ENCODE assay signal across 8 cellular contexts in the genomic region with DNA sequence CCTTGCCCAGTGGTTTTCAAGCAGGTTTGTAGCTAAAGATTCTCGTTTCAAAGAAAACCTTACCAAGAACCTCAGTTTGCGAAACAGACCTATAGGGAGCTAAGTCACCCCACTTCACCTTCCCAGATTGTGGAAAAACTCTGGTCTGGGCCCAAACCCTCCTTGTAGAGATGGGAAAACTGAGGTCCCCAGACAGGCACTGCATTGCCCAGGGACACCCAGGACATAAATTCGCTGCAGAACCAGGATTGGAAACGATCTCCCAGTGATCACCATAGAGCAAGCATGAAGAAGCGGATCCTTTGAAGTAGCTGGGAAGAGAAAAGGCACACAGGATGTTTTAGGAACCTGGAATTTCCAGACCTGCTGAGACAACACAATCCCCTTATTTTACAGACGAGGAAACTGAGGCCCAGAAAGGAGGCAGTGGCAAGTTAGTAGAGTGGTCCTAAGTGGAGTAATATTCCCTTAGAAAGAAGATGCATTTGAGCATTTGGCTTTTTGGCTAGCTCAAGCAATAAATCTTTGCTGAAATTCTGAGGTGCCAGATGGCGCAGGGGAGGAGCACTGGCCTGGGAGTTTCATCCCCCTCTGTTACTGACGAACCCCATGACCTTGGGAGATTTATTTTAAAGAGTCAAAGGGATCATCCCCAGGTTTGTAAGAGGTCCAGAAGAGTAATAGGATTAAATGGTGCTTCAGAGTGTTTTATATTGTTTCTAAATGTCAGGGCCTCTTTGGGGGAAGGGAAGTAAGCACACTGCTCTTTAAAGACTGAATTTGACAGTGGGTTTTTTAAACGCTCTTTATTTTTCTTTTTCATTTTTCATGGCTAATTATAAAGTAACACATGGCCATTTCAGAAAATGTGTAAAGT.
DNase-seq lines count a peak whose midpoint lies in the region; ATAC-seq and TF ChIP-seq lines count a peak whose summit lies in the region.

No MANE protein-coding gene starts in this region.

- dilution Hi-C loops in mammary epithelial cell (cut with HindIII; ENCODE audit: low sequenced_read_pairs), result no loop called here

- CTCF ChIA-PET in BJ (lab: Yijun Ruan, JAX) (interaction anchor here (1.0 kb wide), 1 partner anchor 105 kb away, joined by 4 read pairs; no protein-coding TSS in a partner anchor), mammary epithelial cell (lab: Charles Lee; ENCODE audit: low non-redundant PET) (no interaction called here)
- CTCF ChIA-PET in activated naive CD4-positive, alpha-beta T cell treated with anti-CD3 and anti-CD28 coated beads, Interleukin-2, amount 10 ng/mL, durations not matched to agents 7 days and 5 days (lab: Charles Lee), result no interaction called here

- peaks cover 10% of the 10 kb centered on the region for H3K4me1 ChIP-seq in HUES64 (ENCODE audit: insufficient read depth, low read length)
- H3K4me1 ChIP-seq in mammary epithelial cell (ENCODE audit: insufficient read depth, low read length), result peaks cover 8% of the 10 kb centered on the region
- peaks cover 0 to 17% of the 10 kb centered on the region in 2 donors for H3K4me1 ChIP-seq in muscle layer of duodenum (ENCODE audit: control insufficient read depth in 1 of 2, insufficient read depth in 2 of 2, low read length in 2 of 2)

- H3K36me3 ChIP-seq in BJ (ENCODE audit: control insufficient read depth, insufficient read depth, low read length) (no peaks in the 10 kb centered on the region), HUES64 (ENCODE audit: insufficient read depth, low read length) (no peaks in the 10 kb centered on the region), mammary epithelial cell (ENCODE audit: insufficient read depth, low read length) (no peaks in the 10 kb centered on the region), muscle layer of duodenum (ENCODE audit: control insufficient read depth in 1 of 2, insufficient read depth in 2 of 2, low read length in 2 of 2) (no peaks in the 10 kb centered on the region)

- H3K4me1 Mint-ChIP-seq in activated naive CD4-positive, alpha-beta T cell treated with anti-CD3 and anti-CD28 coated beads, Interleukin-2, amount 10 ng/mL, durations not matched to agents 7 days and 5 days, result peaks cover 8% of the 10 kb centered on the region

- H3K4me2 ChIP-seq in mammary epithelial cell (ENCODE audit: insufficient read depth, low read depth, low read length), result peak overlapping the region; percentile 71

- POLR2A ChIA-PET in BJ (lab: Charles Lee), result no interaction called here

- H3K4me3 Mint-ChIP-seq in activated naive CD4-positive, alpha-beta T cell treated with anti-CD3 and anti-CD28 coated beads, Interleukin-2, amount 10 ng/mL, durations not matched to agents 7 days and 5 days, result no peak overlapping the region

- H3K27me3 Mint-ChIP-seq in activated naive CD4-positive, alpha-beta T cell treated with anti-CD3 and anti-CD28 coated beads, Interleukin-2, amount 10 ng/mL, durations not matched to agents 7 days and 5 days, result peaks cover 28% of the 10 kb centered on the region

- no peaks in the 10 kb centered on the region for H3K36me3 Mint-ChIP-seq in activated naive CD4-positive, alpha-beta T cell treated with anti-CD3 and anti-CD28 coated beads, Interleukin-2, amount 10 ng/mL, durations not matched to agents 7 days and 5 days

- intact Hi-C loops in mammary epithelial cell (cut with micrococcal nuclease), result no loop called here

- H3K9me3 ChIP-seq in HUES64 (ENCODE audit: insufficient read depth, low read depth, low read length), result no peaks in the 10 kb centered on the region
- H3K9me3 ChIP-seq in mammary epithelial cell (replicated peaks; ENCODE audit: insufficient read depth, low read length), result no peaks in the 10 kb centered on the region
- H3K9me3 ChIP-seq in muscle layer of duodenum (ENCODE audit: control insufficient read depth in 1 of 2, low read length in 2 of 2), result no peaks in the 10 kb centered on the region

- ATAC-seq in GM21360 (IDR thresholded peaks at IDR 0.05; ENCODE audit: unreplicated experiment), result no peak

- H3K27ac ChIP-seq in HUES64 (ENCODE audit: low read depth, low read length), result no peak overlapping the region
- H3K27ac ChIP-seq in mammary epithelial cell (ENCODE audit: insufficient read depth, low read depth, low read length), result no peak overlapping the region
- H3K27ac ChIP-seq in muscle layer of duodenum (ENCODE audit: low read length), result no peak overlapping the region

- no peaks in the 10 kb centered on the region for H4K20me1 ChIP-seq in mammary epithelial cell (ENCODE audit: insufficient read depth, low read length)

- no peaks in the 10 kb centered on the region for H3K79me2 ChIP-seq in mammary epithelial cell (ENCODE audit: insufficient read depth, low read length)

- H3K4me3 ChIP-seq in BJ (ENCODE audit: low read depth, low read length) (peak overlapping the region; percentile 30), HUES64 (ENCODE audit: low read length) (peak overlapping the region; percentile 59), mammary epithelial cell (replicated peaks in 1 of 3; ENCODE audit: insufficient read depth in 1 of 3, low read depth in 2 of 3, low read length in 3 of 3) (peak overlapping the region in 1 of 3 experiments; percentile 21), muscle layer of duodenum (ENCODE audit: low read depth in 1 of 2, low read length in 2 of 2) (peak overlapping the region; percentile 63 to 65)

- H2AFZ ChIP-seq in mammary epithelial cell (ENCODE audit: low read depth, low read length), result peak overlapping the region; percentile 95

- DNase-seq in BJ (ENCODE audit: low read depth) (no peak), mammary epithelial cell (no peak), HK-2 (ENCODE audit: unreplicated experiment) (no peak)
- DNase-seq in activated CD4-positive, CD25-positive, alpha-beta regulatory T cell (lab: John Stamatoyannopoulos, UW), result no peak
- DNase-seq in activated naive CD4-positive, alpha-beta T cell treated with anti-CD3 and anti-CD28 coated beads, Interleukin-2, amount 10 ng/mL, durations not matched to agents 7 days and 5 days, result no peak

- TF ChIP-seq CTCF in BJ (IDR thresholded peaks at IDR 0.05; ENCODE audit: insufficient read depth, low read depth, low read length), result no peak
- TF ChIP-seq CTCF in mammary epithelial cell (conservative IDR thresholded peaks at IDR 0.05 in 1 of 2, IDR thresholded peaks at IDR 0.05 in 1 of 2; ENCODE audit: extremely low read depth in 1 of 2, insufficient read depth in 1 of 2, low read depth in 1 of 2, low read length in 2 of 2), result no peak

- no peaks in the 10 kb centered on the region for H3K9me3 Mint-ChIP-seq in activated naive CD4-positive, alpha-beta T cell treated with anti-CD3 and anti-CD28 coated beads, Interleukin-2, amount 10 ng/mL, durations not matched to agents 7 days and 5 days

- BruUV-seq in mammary epithelial cell (replicated peaks; lab: Mats Ljungman, UMichigan), result no TSS peak

- peaks cover 3% of the 10 kb centered on the region; the same call in 1 of the 2 replicates for H3K27me3 ChIP-seq in BJ (ENCODE audit: control insufficient read depth, insufficient read depth, low read length)
- H3K27me3 ChIP-seq in HUES64 (ENCODE audit: insufficient read depth, low read length), result peaks cover 4% of the 10 kb centered on the region; the same call in 1 of the 2 replicates
- H3K27me3 ChIP-seq in mammary epithelial cell (ENCODE audit: insufficient read depth, low read length), result no peaks in the 10 kb centered on the region
- H3K27me3 ChIP-seq in muscle layer of duodenum (ENCODE audit: low read depth, low read length), result no peaks in the 10 kb centered on the region

- 54% methylated on average over 8 of the region's 9 CpGs for WGBS in HUES64
- WGBS in mammary epithelial cell (ENCODE audit: low coverage, missing lambda C conversion rate), result 56% methylated on average over 9 of the region's 9 CpGs

- H3K27ac Mint-ChIP-seq in activated naive CD4-positive, alpha-beta T cell treated with anti-CD3 and anti-CD28 coated beads, Interleukin-2, amount 10 ng/mL, durations not matched to agents 7 days and 5 days, result no peak overlapping the region

- in situ Hi-C loops in mammary epithelial cell (cut with MboI; ENCODE audit: low sequenced_read_pairs in 2 of 2), result no loop called here

- H3K9ac ChIP-seq in HUES64 (ENCODE audit: low read depth, low read length) (no peak overlapping the region), mammary epithelial cell (ENCODE audit: insufficient read depth, low read length) (no peak overlapping the region)
